20 cellular contexts compared by ENCODE assay signal in the genomic region with DNA sequence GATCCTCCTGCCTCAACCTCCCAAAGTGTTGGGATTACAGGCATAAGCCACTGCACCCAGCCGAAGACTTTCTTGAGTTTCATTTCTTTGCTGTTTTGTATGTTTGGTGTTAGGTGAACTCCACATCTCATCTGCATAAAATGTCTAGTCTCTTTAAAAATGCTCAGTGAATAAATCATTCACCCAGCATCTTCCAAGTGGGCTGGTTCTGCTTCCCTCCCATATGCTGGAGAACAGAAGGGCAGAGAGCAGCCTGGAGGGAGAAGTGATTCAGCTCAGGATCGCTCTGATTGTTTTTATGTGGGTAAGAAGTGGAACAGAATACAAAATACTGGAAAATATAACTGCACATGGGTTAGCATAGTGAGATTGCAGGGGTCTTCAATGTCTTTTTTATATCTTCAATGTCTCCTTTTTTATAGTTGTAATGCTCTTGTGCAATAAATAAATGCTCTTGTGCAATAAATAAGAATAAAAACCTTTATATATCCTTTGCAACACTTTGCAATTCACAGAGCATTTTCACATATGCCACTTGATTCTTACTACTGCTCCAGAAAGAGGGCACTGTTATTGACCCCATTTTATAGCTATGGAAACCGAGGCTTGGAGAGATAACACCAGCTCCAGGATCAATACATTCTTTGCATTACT.
DNase-seq lines count a peak whose midpoint lies in the region; ATAC-seq lines count a peak whose summit lies in the region.
"Had no signal": no experiment of that assay in that cellular context is flagged by ENCODE, and none has a peak within 500 bp of the region (broad histone marks: within the 10 kb centered on the region; RNA-seq: fewer than 3 reads in every experiment).

No MANE protein-coding gene starts in this region.

- H3K27me3 ChIP-seq in adipocyte (replicated peaks; ENCODE audit: control insufficient read depth, insufficient read depth, low read length), result no peaks in the 10 kb centered on the region
- H3K27me3 ChIP-seq: ascending aorta, right atrium auricular region had no signal

- H3K4me1 ChIP-seq in adipocyte (ENCODE audit: control insufficient read depth, insufficient read depth, low read length), result peaks cover 24% of the 10 kb centered on the region
- H3K4me1 ChIP-seq: ascending aorta, suprapubic skin had no signal

- no peaks in the 10 kb centered on the region for H3K36me3 ChIP-seq in adipocyte (ENCODE audit: control insufficient read depth, insufficient read depth, low read length, severe bottlenecking)
- H3K36me3 ChIP-seq: ascending aorta, right atrium auricular region, suprapubic skin had no signal

- H3K9ac ChIP-seq in adipocyte (ENCODE audit: low read length), result no peak overlapping the region

- no peaks in the 10 kb centered on the region for H3K9me3 ChIP-seq in adipocyte (ENCODE audit: control insufficient read depth, low read length)
- H3K9me3 ChIP-seq: ascending aorta, right atrium auricular region, suprapubic skin had no signal

- DNase-seq in EL (peak; percentile 77), adipocyte (ENCODE audit: low read depth) (peak; percentile 75), fibroblast of the conjunctiva (ENCODE audit: low read depth) (peak; percentile 37), skeletal muscle cell (ENCODE audit: low read depth) (peak; percentile 83), NCI-H1105 (lab: John Stamatoyannopoulos, UW) (no peak)
- DNase-seq in activated CD4-positive, alpha-beta T cell treated with anti-CD3 and anti-CD28 coated beads for 1 hour, result no peak
- DNase-seq: activated CD8-positive, alpha-beta memory T cell treated with anti-CD3 and anti-CD28 coated beads, Interleukin-2, amount 10 ng/mL, durations not matched to agents 7 days and 5 days; DND-41; GOT3; MM.1S; NCI-H2029 treated with DMSO at 0.1 percent for 48 hours; NCI-H526 treated with DMSO at 0.1 percent for 48 hours; nephron progenitor cell; stimulated activated CD4-positive, alpha-beta T cell treated with anti-CD3 and anti-CD28 coated beads, Interleukin-2, amount 100 ng/mL, for 24 hours; T-helper 17 cell had no signal

- H3K4me3 ChIP-seq in adipocyte (ENCODE audit: low read length), result no peak overlapping the region
- no peak overlapping the region for H3K4me3 ChIP-seq in skeletal muscle cell (ENCODE audit: low read depth, low read length)
- H3K4me3 ChIP-seq: ascending aorta, GM12878, right atrium auricular region, suprapubic skin had no signal

- ATAC-seq in GM18858 (IDR thresholded peaks at IDR 0.05; ENCODE audit: unreplicated experiment), result no peak
- ATAC-seq: activated CD8-positive, alpha-beta memory T cell treated with anti-CD3 and anti-CD28 coated beads, Interleukin-2, amount 10 ng/mL, durations not matched to agents 7 days and 5 days; GM12878; T-helper 17 cell had no signal

Comparison
In these comparisons a context has a peak if more than half of its experiments do, and no peak if none do; other contexts are left out.
1. DNase-seq: peak in EL (single experiment), adipocyte (single experiment), fibroblast of the conjunctiva (single experiment) and skeletal muscle cell (single experiment); none in activated CD4-positive, alpha-beta T cell treated with anti-CD3 and anti-CD28 coated beads for 1 hour (single experiment) and NCI-H1105 (single experiment).